In the genomic region with DNA sequence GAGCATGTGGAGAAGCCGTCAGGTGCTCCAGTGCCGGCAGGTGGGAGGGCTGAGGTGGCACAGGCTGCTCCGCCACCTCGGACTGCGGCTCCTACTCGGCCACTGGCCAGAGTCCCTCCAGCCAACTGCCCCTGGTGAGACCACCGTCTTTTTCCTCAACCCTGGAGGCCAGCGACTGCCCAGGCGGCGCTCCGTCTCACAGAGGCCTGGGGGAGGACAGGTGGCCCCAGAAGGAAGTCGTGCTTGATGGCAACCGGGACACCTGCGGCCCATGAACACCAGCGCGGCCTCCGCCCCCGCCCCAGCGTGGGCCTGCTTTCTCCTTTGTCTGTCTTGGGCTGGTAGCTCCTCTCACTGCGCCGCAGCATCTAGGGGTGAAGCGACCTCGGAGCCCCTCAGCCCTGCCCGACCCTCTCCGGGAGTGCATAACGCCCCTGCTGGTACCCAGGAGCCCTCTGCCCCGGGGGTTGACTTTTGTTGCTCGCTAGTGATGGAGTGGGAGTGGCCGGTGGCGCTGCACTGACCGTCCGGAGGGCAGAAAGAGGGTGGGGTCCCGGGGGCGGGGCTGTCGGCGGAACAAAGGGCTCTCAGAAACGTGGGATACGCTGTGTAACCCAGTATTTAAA, we compare ENCODE assay signal across 8 cellular contexts. TPM values are rescaled to one million over a fixed set of nuclear protein-coding genes. Genes with fewer than 3 reads are reported as not detected.
DNase-seq lines count a peak whose midpoint lies in the region; ATAC-seq and TF ChIP-seq lines count a peak whose summit lies in the region.

No MANE protein-coding gene starts in this region.

- peak overlapping the region in 1 of 7 donors; percentile 83 for H3K27ac Mint-ChIP-seq in CD4-positive, alpha-beta memory T cell
- H3K27ac Mint-ChIP-seq in stimulated activated effector memory CD8-positive, alpha-beta T cell treated with anti-CD3 and anti-CD28 coated beads, Interleukin-12 subunit alpha, Interleukin-12 subunit beta, amount 100 ng/mL, for 72 hours = no peak overlapping the region

- peaks cover 45 to 61% of the 10 kb centered on the region in 2 donors for H3K27me3 Mint-ChIP-seq in CD4-positive, alpha-beta memory T cell

- peaks cover 28% of the 10 kb centered on the region for H3F3A ChIP-seq in SK-N-SH (replicated peaks; ENCODE audit: insufficient read depth)

- no peaks in the 10 kb centered on the region for H3K9me3 ChIP-seq in CD4-positive, alpha-beta memory T cell (ENCODE audit: control insufficient read depth in 1 of 2, low read length in 2 of 2)
- H3K9me3 ChIP-seq in SK-N-SH (no peaks in the 10 kb centered on the region), MG63 (no peaks in the 10 kb centered on the region)

- intact Hi-C loops in CD4-positive, alpha-beta memory T cell (cut with micrococcal nuclease) = loop anchor here (2.0 kb wide), 1 partner anchor 65 kb away; no protein-coding TSS in a partner anchor
- intact Hi-C loops in left ventricle myocardium superior (cut with micrococcal nuclease) = no loop called here

- CTCF ChIA-PET in CD4-positive, alpha-beta memory T cell (lab: Charles Lee; ENCODE audit: partially characterized antibody) = interaction anchor here (1.4 kb wide), 1 partner anchor 21 kb away, joined by 3 read pairs; no protein-coding TSS in a partner anchor
- CTCF ChIA-PET in SK-N-SH (lab: Yijun Ruan, JAX) = interaction anchor here (1.0 to 9.6 kb wide), 3 partner anchors 13 to 52 kb away, joined by 3 to 63 read pairs (median 3); no protein-coding TSS in a partner anchor

- TF ChIP-seq CTCF in SK-N-SH (IDR thresholded peaks at IDR 0.05) = no peak

- TF ChIP-seq EP300 in Ishikawa (IDR thresholded peaks at IDR 0.05; ENCODE audit: borderline replicate concordance) (no peak), SK-N-SH (IDR thresholded peaks at IDR 0.05; ENCODE audit: borderline replicate concordance in 1 of 2, low read depth in 1 of 2, low read length in 1 of 2) (no peak)

- no peaks in the 10 kb centered on the region for H3K36me3 ChIP-seq in CD4-positive, alpha-beta memory T cell (ENCODE audit: insufficient read depth, low read length)
- H3K36me3 ChIP-seq in SK-N-SH (replicated peaks in 1 of 2; ENCODE audit: control insufficient read depth in 1 of 2, insufficient read depth in 2 of 2, low read length in 1 of 2) (peaks cover 0 to 13% of the 10 kb centered on the region in 2 experiments), MG63 (no peaks in the 10 kb centered on the region)

- H4K20me1 ChIP-seq in SK-N-SH (ENCODE audit: insufficient read depth) = peaks cover 13% of the 10 kb centered on the region

- POLR2A ChIA-PET in CD4-positive, alpha-beta memory T cell (lab: Charles Lee; ENCODE audit: partially characterized antibody) = no interaction called here
- POLR2A ChIA-PET in SK-N-SH (lab: Yijun Ruan, JAX) = interaction anchor here (2.2 to 5.1 kb wide), 3 partner anchors 19 to 70 kb away, joined by 9 to 88 read pairs (median 18); a partner anchor contains a TSS

- TF ChIP-seq RAD21 in Ishikawa (IDR thresholded peaks at IDR 0.05; ENCODE audit: low read depth) (no peak), SK-N-SH (IDR thresholded peaks at IDR 0.05; ENCODE audit: low read length) (no peak)

- peaks cover 57% of the 10 kb centered on the region for H3K4me1 ChIP-seq in CD4-positive, alpha-beta memory T cell (ENCODE audit: insufficient read depth, low read length)
- peaks cover 10 to 11% of the 10 kb centered on the region in 2 experiments; a peak in 3 of 4 replicates for H3K4me1 ChIP-seq in SK-N-SH (ENCODE audit: control insufficient read depth in 1 of 2, insufficient read depth in 2 of 2, low read depth in 1 of 2, low read length in 1 of 2)

- peak in 2 of 5 donors; percentile 35 to 37 for DNase-seq in CD4-positive, alpha-beta memory T cell
- DNase-seq in SK-N-SH = peak; percentile 81
- DNase-seq in left ventricle myocardium superior = no peak
- DNase-seq in stimulated activated effector memory CD8-positive, alpha-beta T cell treated with anti-CD3 and anti-CD28 coated beads, Interleukin-12 subunit alpha, Interleukin-12 subunit beta, amount 100 ng/mL, for 72 hours (ENCODE audit: low spot score in 2 of 2) = no peak
- no peak for DNase-seq in MG63

- peak overlapping the region in 1 of 2 donors; percentile 22 for H3K4me3 ChIP-seq in CD4-positive, alpha-beta memory T cell (ENCODE audit: low read length in 2 of 2)
- H3K4me3 ChIP-seq in SK-N-SH (ENCODE audit: low read depth in 2 of 2, low read length in 1 of 2) (peak overlapping the region; percentile 75 to 86), MG63 (no peak overlapping the region)

- no peaks in the 10 kb centered on the region for H3K9me2 ChIP-seq in SK-N-SH

- ATAC-seq in left ventricle myocardium superior = peak; percentile 12
- ATAC-seq in stimulated activated effector memory CD8-positive, alpha-beta T cell treated with anti-CD3 and anti-CD28 coated beads, Interleukin-12 subunit alpha, Interleukin-12 subunit beta, amount 100 ng/mL, for 72 hours = peak; percentile 30
- ATAC-seq in GM18873 (IDR thresholded peaks at IDR 0.05; ENCODE audit: low FRiP score, unreplicated experiment) = no peak
- ATAC-seq in GM19035 (IDR thresholded peaks at IDR 0.05; ENCODE audit: unreplicated experiment) = no peak

- H3K27me3 ChIP-seq in CD4-positive, alpha-beta memory T cell (ENCODE audit: insufficient read depth, low read length) = peaks cover 47% of the 10 kb centered on the region
- H3K27me3 ChIP-seq in SK-N-SH (ENCODE audit: insufficient read depth) = peaks cover 15% of the 10 kb centered on the region; the same call in 1 of the 2 replicates
- peaks cover 6% of the 10 kb centered on the region for H3K27me3 ChIP-seq in MG63

- peak overlapping the region; percentile 34; the same call in 1 of the 2 replicates for H3K9ac ChIP-seq in SK-N-SH

- peak overlapping the region; percentile 71 to 87 (median 76) for H3K4me3 Mint-ChIP-seq in CD4-positive, alpha-beta memory T cell
- H3K4me3 Mint-ChIP-seq in stimulated activated effector memory CD8-positive, alpha-beta T cell treated with anti-CD3 and anti-CD28 coated beads, Interleukin-12 subunit alpha, Interleukin-12 subunit beta, amount 100 ng/mL, for 72 hours = peak overlapping the region; percentile 71

- H3K4me2 ChIP-seq in SK-N-SH = peak overlapping the region; percentile 98

- 8% methylated on average over 9 of the region's 38 CpGs for WGBS in SK-N-SH (ENCODE audit: low lambda C conversion rate)

- peaks cover 27 to 60% (median 47%) of the 10 kb centered on the region in 4 donors for H3K4me1 Mint-ChIP-seq in CD4-positive, alpha-beta memory T cell
- H3K4me1 Mint-ChIP-seq in stimulated activated effector memory CD8-positive, alpha-beta T cell treated with anti-CD3 and anti-CD28 coated beads, Interleukin-12 subunit alpha, Interleukin-12 subunit beta, amount 100 ng/mL, for 72 hours = peaks cover 54% of the 10 kb centered on the region

- peaks cover 16% of the 10 kb centered on the region; the same call in 1 of the 2 replicates for H3K79me2 ChIP-seq in SK-N-SH (ENCODE audit: insufficient read depth)

- no peak overlapping the region for H2AFZ ChIP-seq in SK-N-SH (ENCODE audit: low read depth)

- H3K36me3 Mint-ChIP-seq in CD4-positive, alpha-beta memory T cell = no peaks in the 10 kb centered on the region
- no peaks in the 10 kb centered on the region for H3K36me3 Mint-ChIP-seq in stimulated activated effector memory CD8-positive, alpha-beta T cell treated with anti-CD3 and anti-CD28 coated beads, Interleukin-12 subunit alpha, Interleukin-12 subunit beta, amount 100 ng/mL, for 72 hours

- peaks cover 0 to 7% (median 0%) of the 10 kb centered on the region in 8 donors for H3K9me3 Mint-ChIP-seq in CD4-positive, alpha-beta memory T cell
- no peaks in the 10 kb centered on the region for H3K9me3 Mint-ChIP-seq in stimulated activated effector memory CD8-positive, alpha-beta T cell treated with anti-CD3 and anti-CD28 coated beads, Interleukin-12 subunit alpha, Interleukin-12 subunit beta, amount 100 ng/mL, for 72 hours

- no peak overlapping the region for H3K27ac ChIP-seq in CD4-positive, alpha-beta memory T cell (ENCODE audit: low read depth, low read length)
- peak overlapping the region in 1 of 2 experiments; percentile 97; a peak in 2 of 4 replicates for H3K27ac ChIP-seq in SK-N-SH (ENCODE audit: low read depth in 2 of 2, low read length in 1 of 2)

TF ChIP-seq in Ishikawa, 13 proteins besides CTCF, POLR2A, EP300 and RAD21:
- no peak for TF ChIP-seq TEAD4 (IDR thresholded peaks at IDR 0.05)
- TF ChIP-seq EGR1 (IDR thresholded peaks at IDR 0.05) = peak; percentile 67
- TF ChIP-seq, protein P1, sequence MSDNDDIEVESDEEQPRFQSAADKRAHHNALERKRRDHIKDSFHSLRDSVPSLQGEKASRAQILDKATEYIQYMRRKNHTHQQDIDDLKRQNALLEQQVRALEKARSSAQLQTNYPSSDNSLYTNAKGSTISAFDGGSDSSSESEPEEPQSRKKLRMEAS (IDR thresholded peaks at IDR 0.05) = peak; percentile 63; the same call in 1 of the 2 replicates
- no peak for TF ChIP-seq CEBPB (IDR thresholded peaks at IDR 0.05)
- no peak for TF ChIP-seq ZBTB7A (IDR thresholded peaks at IDR 0.05; ENCODE audit: low read depth)

TF ChIP-seq in SK-N-SH, 30 proteins besides CTCF, POLR2A, EP300 and RAD21 (continues in another document):
- TF ChIP-seq CHD2 (IDR thresholded peaks at IDR 0.05; ENCODE audit: low read length, partially characterized antibody) (no peak), TCF12 (IDR thresholded peaks at IDR 0.05) (0 out of 2 replicates have a peak, but pooled peaks have one; percentile 10)

RNA-seq across cellular contexts. Expression of a gene that starts 0.7 kb away (rescaled TPM):
- not detected for total RNA-seq in CD4-positive, alpha-beta memory T cell
- polyA plus RNA-seq in CD4-positive, alpha-beta memory T cell = under 1 TPM; 0.22 to 0.32 TPM
- 161 and 162 TPM in 2 replicates for polyA plus RNA-seq in SK-N-SH (2012; rRNA removed)
- 98.8 and 151 TPM in 2 replicates for polyA plus RNA-seq in SK-N-SH (2012; cell fraction: cytosol; rRNA removed)
- polyA plus RNA-seq in SK-N-SH (2012; cell fraction: nucleus; rRNA removed) = 84.1 and 119 TPM in 2 replicates
- total RNA-seq in left ventricle myocardium superior = 1.0 TPM
- 8.6 and 27.6 TPM in 2 replicates for total RNA-seq in MG63 (2014; rRNA removed; shearing (Covaris generic); ENCODE audit: low replicate concordance)

RNA-seq across cellular contexts. Expression of a gene that starts 30.6 kb away (rescaled TPM):
- total RNA-seq in CD4-positive, alpha-beta memory T cell = 10 to 100 TPM; 41.0 to 41.6 TPM
- 10 to 100 TPM; 52.5 to 63.0 TPM for polyA plus RNA-seq in CD4-positive, alpha-beta memory T cell
- 60.0 and 61.3 TPM in 2 replicates for polyA plus RNA-seq in SK-N-SH (2012; rRNA removed)
- polyA plus RNA-seq in SK-N-SH (2012; cell fraction: cytosol; rRNA removed) = 46.7 and 55.4 TPM in 2 replicates
- 38.1 and 46.5 TPM in 2 replicates for polyA plus RNA-seq in SK-N-SH (2012; cell fraction: nucleus; rRNA removed)
- 7.2 TPM for total RNA-seq in left ventricle myocardium superior
- 28.6 and 36.9 TPM in 2 replicates for total RNA-seq in MG63 (2014; rRNA removed; shearing (Covaris generic); ENCODE audit: low replicate concordance)

Comparison
In these comparisons a context has a peak if more than half of its experiments do, and no peak if none do; other contexts are left out.
1. ATAC-seq: peak in left ventricle myocardium superior (single experiment) and stimulated activated effector memory CD8-positive, alpha-beta T cell treated with anti-CD3 and anti-CD28 coated beads, Interleukin-12 subunit alpha, Interleukin-12 subunit beta, amount 100 ng/mL, for 72 hours (single experiment); none in GM18873 (single experiment) and GM19035 (single experiment).